23 cellular contexts compared by ENCODE assay signal in the genomic region with DNA sequence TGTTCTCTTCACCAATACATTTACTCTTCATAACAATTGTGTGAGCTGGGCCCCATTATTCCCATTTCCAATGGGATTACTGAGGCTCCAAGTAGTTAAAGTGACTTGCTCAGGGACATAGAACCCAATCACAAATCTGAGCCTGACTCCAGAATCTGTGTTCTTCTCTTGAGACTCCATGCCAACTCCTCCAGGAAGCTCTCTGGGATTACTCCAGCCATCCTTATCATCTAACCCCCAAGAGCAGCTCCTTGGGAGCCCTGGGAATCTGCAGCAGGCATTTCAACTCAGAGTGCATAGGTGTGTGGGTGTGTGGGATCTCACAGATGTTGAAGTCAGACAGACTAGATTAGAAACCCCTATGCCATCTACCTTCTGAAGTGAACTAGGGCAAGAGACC.
"Had no signal": no experiment of that assay in that cellular context is flagged by ENCODE, and none has a peak within 500 bp of the region (broad histone marks: within the 10 kb centered on the region; RNA-seq: fewer than 3 reads in every experiment).

No MANE protein-coding gene starts in this region.

- ATAC-seq: HepG2, Panc1, PC-3 had no signal

- H3K9me3 ChIP-seq: SK-N-SH had no signal

- H3K9me2 ChIP-seq: SK-N-SH had no signal

- H3K9ac ChIP-seq: KMS-11, SK-N-SH had no signal

- H3K27ac ChIP-seq: RWPE1 had no signal

- DNase-seq: IMR-90, Kasumi-1, MM.1S, NCI-H1092 treated with DMSO at 0.1 percent for 48 hours, NCI-H1436, NCI-H187, NCI-H2029, NCI-H2081 treated with DMSO at 0.1 percent for 48 hours, NCI-H2171, NCI-H226, NCI-H446, NCI-H510A, NCI-H524 treated with DMSO at 0.1 percent for 48 hours, NCI-H69, NCI-H774, PC-3, SHP77, SK-N-SH, SW 1271 had no signal

- H3K4me2 ChIP-seq: SK-N-SH had no signal

- FAIRE-seq: HepG2 had no signal
